In genomic region chr17:10292057-10292931, GRCh38 we compare ENCODE assay signal across 1 cellular context.
TF ChIP-seq lines count a peak whose summit lies in the region.

No MANE protein-coding gene starts in this region.

TF ChIP-seq in WTC11, 78 proteins besides CTCF, POLR2A, EP300 and RAD21 (continued from another document):
- TF ChIP-seq, protein P1, sequence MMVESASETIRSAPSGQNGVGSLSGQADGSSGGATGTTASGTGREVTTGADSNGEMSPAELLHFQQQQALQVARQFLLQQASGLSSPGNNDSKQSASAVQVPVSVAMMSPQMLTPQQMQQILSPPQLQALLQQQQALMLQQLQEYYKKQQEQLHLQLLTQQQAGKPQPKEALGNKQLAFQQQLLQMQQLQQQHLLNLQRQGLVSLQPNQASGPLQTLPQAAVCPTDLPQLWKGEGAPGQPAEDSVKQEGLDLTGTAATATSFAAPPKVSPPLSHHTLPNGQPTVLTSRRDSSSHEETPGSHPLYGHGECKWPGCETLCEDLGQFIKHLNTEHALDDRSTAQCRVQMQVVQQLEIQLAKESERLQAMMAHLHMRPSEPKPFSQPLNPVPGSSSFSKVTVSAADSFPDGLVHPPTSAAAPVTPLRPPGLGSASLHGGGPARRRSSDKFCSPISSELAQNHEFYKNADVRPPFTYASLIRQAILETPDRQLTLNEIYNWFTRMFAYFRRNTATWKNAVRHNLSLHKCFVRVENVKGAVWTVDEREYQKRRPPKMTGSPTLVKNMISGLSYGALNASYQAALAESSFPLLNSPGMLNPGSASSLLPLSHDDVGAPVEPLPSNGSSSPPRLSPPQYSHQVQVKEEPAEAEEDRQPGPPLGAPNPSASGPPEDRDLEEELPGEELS (CRISPR knock-in tag; IDR thresholded peaks at IDR 0.05) = no peak
- TF ChIP-seq CREM (CRISPR knock-in tag; IDR thresholded peaks at IDR 0.05) = no peak
